In genomic region chr11:58615556-58615955, GRCh38 we compare ENCODE assay signal across 18 cellular contexts. TPM values are rescaled to one million over a fixed set of nuclear protein-coding genes. Genes with fewer than 3 reads are reported as not detected.
DNase-seq lines count a peak whose midpoint lies in the region; ATAC-seq, FAIRE-seq and TF ChIP-seq lines count a peak whose summit lies in the region.
"Had no signal": no experiment of that assay in that cellular context is flagged by ENCODE, and none has a peak within 500 bp of the region (broad histone marks: within the 10 kb centered on the region; RNA-seq: fewer than 3 reads in every experiment).

No MANE protein-coding gene starts in this region.

- intact Hi-C loops in HepG2 (cut with micrococcal nuclease; ENCODE audit: unreplicated experiment) = no loop called here
- intact Hi-C loops in right lobe of liver (cut with DNase I) = no loop called here
- intact Hi-C loops in activated CD8-positive, alpha-beta T cell treated with anti-CD3 and anti-CD28 coated beads for 36 hours (cut with micrococcal nuclease) = no loop called here

- FAIRE-seq in HepG2 (lab: Jason Lieb, UNC) (no peak), H1 (lab: Jason Lieb, UNC) (no peak)
- FAIRE-seq: A204.1, GM19239, H54 had no signal

- CTCF ChIA-PET in HepG2 (lab: Yijun Ruan, JAX; ENCODE audit: low intra/inter-chr PET ratio, low total read pairs) (no interaction called here), H1 (lab: Charles Lee; ENCODE audit: partially characterized antibody) (interaction anchor here (0.7 kb wide), 1 partner anchor 995 kb away, joined by 3 read pairs; no protein-coding TSS in a partner anchor)
- CTCF ChIA-PET in activated CD8-positive, alpha-beta T cell treated with anti-CD3 and anti-CD28 coated beads for 36 hours (lab: Charles Lee) = no interaction called here

- TF ChIP-seq EP300 in HepG2 (IDR thresholded peaks at IDR 0.05; ENCODE audit: low read depth in 2 of 2, low read length in 2 of 2) (no peak), HepG2 (CRISPR knock-in tag; IDR thresholded peaks at IDR 0.05; ENCODE audit: borderline replicate concordance) (no peak), H1 (IDR thresholded peaks at IDR 0.05; ENCODE audit: borderline replicate concordance in 1 of 2, low read depth in 2 of 2, low read length in 2 of 2) (no peak)

- no peaks in the 10 kb centered on the region for H3K27me3 ChIP-seq in HepG2 (ENCODE audit: control insufficient read depth in 1 of 2, insufficient read depth in 2 of 2, low read length in 2 of 2)
- no peaks in the 10 kb centered on the region for H3K27me3 ChIP-seq in right lobe of liver
- H3K27me3 ChIP-seq in H1 (replicated peaks in 1 of 4; ENCODE audit: control insufficient read depth in 3 of 4, extremely low read depth in 1 of 4, insufficient read depth in 3 of 4, low read length in 3 of 4) = no peaks in the 10 kb centered on the region

- H4K91ac ChIP-seq in H1 (replicated peaks; ENCODE audit: insufficient read length, low read length) = no peak overlapping the region

- no peak for TF ChIP-seq CTCF in HepG2 (CRISPR knock-in tag; IDR thresholded peaks at IDR 0.05)
- TF ChIP-seq CTCF in right lobe of liver (IDR thresholded peaks at IDR 0.05) = no peak
- no peak for TF ChIP-seq CTCF in HFFc6 (IDR thresholded peaks at IDR 0.05)
- no peak for TF ChIP-seq CTCF in H1 (IDR thresholded peaks at IDR 0.05; ENCODE audit: control extremely low read depth in 1 of 3, insufficient read depth in 1 of 3, low read depth in 1 of 3, low read length in 3 of 3)
- no peak for TF ChIP-seq CTCF in activated CD8-positive, alpha-beta T cell treated with anti-CD3 and anti-CD28 coated beads for 36 hours (IDR thresholded peaks at IDR 0.05)

- H3K23me2 ChIP-seq in H1 (ENCODE audit: low read depth, low read length) = no peaks in the 10 kb centered on the region

- H3K27ac Mint-ChIP-seq in HFFc6 = peak overlapping the region; percentile 54; the same call in 1 of the 2 replicates
- peak overlapping the region; percentile 41 for H3K27ac Mint-ChIP-seq in stimulated activated memory B cell treated with anti-CD40 and anti-IgM and Interleukin-4, amounts not matched to agents 10 μg/mL and 1 μg/mL and 100 μg/mL, for 72 hours
- no peak overlapping the region for H3K27ac Mint-ChIP-seq in T-helper 17 cell
- H3K27ac Mint-ChIP-seq in activated CD8-positive, alpha-beta T cell treated with anti-CD3 and anti-CD28 coated beads for 36 hours = no peak overlapping the region
- H3K27ac Mint-ChIP-seq: CD14-positive monocyte; CD8-positive, alpha-beta T cell had no signal

- H3K9me3 ChIP-seq in HepG2 (ENCODE audit: low read length) = no peaks in the 10 kb centered on the region
- H3K9me3 ChIP-seq in right lobe of liver = no peaks in the 10 kb centered on the region
- H3K9me3 ChIP-seq in H1 (ENCODE audit: insufficient read depth in 2 of 2, low read depth in 1 of 2, low read length in 1 of 2) = no peaks in the 10 kb centered on the region
- H3K9me3 ChIP-seq in T-helper 17 cell (ENCODE audit: control insufficient read depth, low read length, poor library complexity, severe bottlenecking) = no peaks in the 10 kb centered on the region

- H3K27me3 Mint-ChIP-seq in HFFc6 (ENCODE audit: insufficient read depth) (no peaks in the 10 kb centered on the region), T-helper 17 cell (no peaks in the 10 kb centered on the region)
- no peaks in the 10 kb centered on the region for H3K27me3 Mint-ChIP-seq in stimulated activated memory B cell treated with anti-CD40 and anti-IgM and Interleukin-4, amounts not matched to agents 10 μg/mL and 1 μg/mL and 100 μg/mL, for 72 hours
- no peaks in the 10 kb centered on the region for H3K27me3 Mint-ChIP-seq in activated CD8-positive, alpha-beta T cell treated with anti-CD3 and anti-CD28 coated beads for 36 hours

- TF ChIP-seq RAD21 in HepG2 (CRISPR knock-in tag; IDR thresholded peaks at IDR 0.05) (no peak), H1 (IDR thresholded peaks at IDR 0.05 in 1 of 2, conservative IDR thresholded peaks at IDR 0.05 in 1 of 2; ENCODE audit: low read depth in 2 of 2, low read length in 2 of 2) (no peak)

- no peak overlapping the region for H3K9ac ChIP-seq in HepG2 (ENCODE audit: insufficient read depth, low read depth, low read length)
- no peak overlapping the region for H3K9ac ChIP-seq in H1 (replicated peaks in 1 of 4; ENCODE audit: extremely low read depth in 1 of 4, low read depth in 3 of 4, low read length in 3 of 4)

- H3K36me3 ChIP-seq in HepG2 (replicated peaks in 1 of 2; ENCODE audit: control insufficient read depth in 1 of 2, insufficient read depth in 2 of 2, low read length in 2 of 2) (peaks cover 23 to 92% of the 10 kb centered on the region in 2 experiments), right lobe of liver (peaks cover 4 to 88% (median 34%) of the 10 kb centered on the region in 4 donors), H1 (ENCODE audit: control insufficient read depth in 2 of 4, insufficient read depth in 4 of 4, low read length in 3 of 4) (peaks cover 29 to 95% (median 79%) of the 10 kb centered on the region in 4 experiments)

- H3K4me2 ChIP-seq in HepG2 (ENCODE audit: low read depth, low read length) (no peak overlapping the region), H1 (ENCODE audit: insufficient read depth in 1 of 2, low read depth in 2 of 2, low read length in 2 of 2) (no peak overlapping the region)

- no peak overlapping the region for H2BK15ac ChIP-seq in H1 (ENCODE audit: low read length)

- no peak overlapping the region for H4K8ac ChIP-seq in H1 (ENCODE audit: extremely low read depth, insufficient read depth, low read length)

- H3K4me3 Mint-ChIP-seq in HFFc6 = no peak overlapping the region
- no peak overlapping the region for H3K4me3 Mint-ChIP-seq in stimulated activated memory B cell treated with anti-CD40 and anti-IgM and Interleukin-4, amounts not matched to agents 10 μg/mL and 1 μg/mL and 100 μg/mL, for 72 hours
- H3K4me3 Mint-ChIP-seq in T-helper 17 cell = no peak overlapping the region
- no peak overlapping the region for H3K4me3 Mint-ChIP-seq in activated CD8-positive, alpha-beta T cell treated with anti-CD3 and anti-CD28 coated beads for 36 hours
- H3K4me3 Mint-ChIP-seq: CD14-positive monocyte; CD8-positive, alpha-beta T cell had no signal

- no peak overlapping the region for H3K4ac ChIP-seq in H1 (replicated peaks; ENCODE audit: insufficient read length, low read depth, low read length)

- 100% methylated on average over 1 of the region's 1 CpG for WGBS in HepG2 (ENCODE audit: low lambda C conversion rate)
- WGBS in right lobe of liver (ENCODE audit: insufficient coverage, low coverage, low lambda C conversion rate, missing lambda C conversion rate) = 93% methylated on average over 1 of the region's 1 CpG
- WGBS in H1 (ENCODE audit: extremely low coverage in 1 of 2, insufficient coverage in 1 of 2, insufficient read length in 1 of 2, insufficient replicate concordance in 2 of 2, low coverage in 1 of 2, low lambda C conversion rate in 2 of 2, missing lambda C conversion rate in 1 of 2), 2 experiments = 92% methylated on average over 1 of the region's 1 CpG; no CpG with 5 or more reads in 1 of the 2 experiments

- H3K27ac ChIP-seq in HepG2 (ENCODE audit: extremely low read length, insufficient read depth, low read length) (no peak overlapping the region), right lobe of liver (no peak overlapping the region), H1 (ENCODE audit: low read depth, low read length) (no peak overlapping the region)
- H3K27ac ChIP-seq: HL-60 had no signal

- TF ChIP-seq POLR2A in HepG2 (IDR thresholded peaks at IDR 0.05; ENCODE audit: insufficient read depth in 1 of 2, low read depth in 2 of 2, low read length in 2 of 2) = no peak
- TF ChIP-seq POLR2A in right lobe of liver (IDR thresholded peaks at IDR 0.05) = no peak
- no peak for TF ChIP-seq POLR2A in H1 (IDR thresholded peaks at IDR 0.05; ENCODE audit: control extremely low read depth in 1 of 2, low read depth in 2 of 2, low read length in 2 of 2)

- H3K36me3 Mint-ChIP-seq in HFFc6 (ENCODE audit: low read depth) (peaks cover 61% of the 10 kb centered on the region), T-helper 17 cell (ENCODE audit: low read depth) (peaks cover 17% of the 10 kb centered on the region)
- peaks cover 74% of the 10 kb centered on the region for H3K36me3 Mint-ChIP-seq in stimulated activated memory B cell treated with anti-CD40 and anti-IgM and Interleukin-4, amounts not matched to agents 10 μg/mL and 1 μg/mL and 100 μg/mL, for 72 hours
- peaks cover 74% of the 10 kb centered on the region for H3K36me3 Mint-ChIP-seq in activated CD8-positive, alpha-beta T cell treated with anti-CD3 and anti-CD28 coated beads for 36 hours (ENCODE audit: low read depth)

- DNase-seq in HepG2 (ENCODE audit: low spot score) = no peak
- no peak for DNase-seq in right lobe of liver
- DNase-seq in HFFc6 = no peak
- no peak for DNase-seq in H1 (ENCODE audit: low read depth in 1 of 2, low spot score in 2 of 2)
- no peak for DNase-seq in T-helper 17 cell
- DNase-seq in activated CD8-positive, alpha-beta T cell treated with anti-CD3 and anti-CD28 coated beads for 36 hours = no peak
- DNase-seq: CD8-positive, alpha-beta T cell; COR-L47; DND-41; GDM1 had no signal

- POLR2A ChIA-PET in HepG2 (lab: Yijun Ruan, JAX) = no interaction called here
- POLR2A ChIA-PET in H1 (lab: Charles Lee; ENCODE audit: partially characterized antibody) = no interaction called here
- POLR2A ChIA-PET in activated CD8-positive, alpha-beta T cell treated with anti-CD3 and anti-CD28 coated beads for 36 hours (lab: Charles Lee) = no interaction called here

- in situ Hi-C loops in HepG2 (cut with HindIII; ENCODE audit: extremely low pct_ligation_motif_present, low pct_unique_long_range_greater_than_20kb) = no loop called here

- H2BK120ac ChIP-seq in H1 (replicated peaks; ENCODE audit: low read depth, low read length) = no peak overlapping the region

- no peaks in the 10 kb centered on the region for H3K4me1 ChIP-seq in HepG2 (ENCODE audit: insufficient read depth, low read length)
- no peaks in the 10 kb centered on the region for H3K4me1 ChIP-seq in right lobe of liver
- H3K4me1 ChIP-seq in H1 (replicated peaks in 1 of 4; ENCODE audit: control insufficient read depth in 3 of 4, insufficient read depth in 4 of 4, low read length in 3 of 4) = no peaks in the 10 kb centered on the region

- H3K23ac ChIP-seq in H1 (ENCODE audit: insufficient read length) = no peak overlapping the region

- no peak overlapping the region for H3K56ac ChIP-seq in H1 (replicated peaks; ENCODE audit: insufficient read length, low read depth, low read length)

- no peak overlapping the region for H2BK20ac ChIP-seq in H1 (ENCODE audit: low read length)

- no peak overlapping the region for H3K18ac ChIP-seq in H1 (ENCODE audit: extremely low read depth, low read length)

- H2AFZ ChIP-seq in HepG2 (ENCODE audit: low read length) (no peak overlapping the region), H1 (ENCODE audit: low read length) (no peak overlapping the region)

- no peak overlapping the region for H2BK12ac ChIP-seq in H1 (ENCODE audit: low read depth, low read length)

- H3K79me2 ChIP-seq in HepG2 (ENCODE audit: insufficient read depth, low read length) (no peaks in the 10 kb centered on the region), H1 (ENCODE audit: control insufficient read depth in 1 of 2, insufficient read depth in 2 of 2, low read length in 2 of 2) (no peaks in the 10 kb centered on the region)

- H3K79me1 ChIP-seq in H1 (ENCODE audit: low read depth, low read length) = no peaks in the 10 kb centered on the region

- H3K4me3 ChIP-seq in HepG2 (replicated peaks in 1 of 3; ENCODE audit: insufficient read depth in 1 of 3, low read depth in 2 of 3, low read length in 3 of 3) (no peak overlapping the region), right lobe of liver (no peak overlapping the region), H1 (ENCODE audit: extremely low read depth in 1 of 4, insufficient read depth in 2 of 4, low read depth in 3 of 4, low read length in 4 of 4) (no peak overlapping the region)

- BruUV-seq in HepG2 (replicated peaks; lab: Mats Ljungman, UMichigan) = no TSS peak

- H3K9me3 Mint-ChIP-seq in HFFc6 = no peaks in the 10 kb centered on the region
- no peaks in the 10 kb centered on the region for H3K9me3 Mint-ChIP-seq in stimulated activated memory B cell treated with anti-CD40 and anti-IgM and Interleukin-4, amounts not matched to agents 10 μg/mL and 1 μg/mL and 100 μg/mL, for 72 hours
- no peaks in the 10 kb centered on the region for H3K9me3 Mint-ChIP-seq in activated CD8-positive, alpha-beta T cell treated with anti-CD3 and anti-CD28 coated beads for 36 hours
- H3K9me3 Mint-ChIP-seq: CD8-positive, alpha-beta T cell had no signal

- ATAC-seq in HepG2 (no peak), right lobe of liver (no peak), T-helper 17 cell (no peak), GM18870 (IDR thresholded peaks at IDR 0.05; ENCODE audit: unreplicated experiment) (no peak)
- no peak for ATAC-seq in stimulated activated memory B cell treated with anti-CD40 and anti-IgM and Interleukin-4, amounts not matched to agents 10 μg/mL and 1 μg/mL and 100 μg/mL, for 72 hours
- no peak for ATAC-seq in activated CD8-positive, alpha-beta T cell treated with anti-CD3 and anti-CD28 coated beads for 36 hours
- ATAC-seq: CD8-positive, alpha-beta T cell; HCT116 had no signal

- H2BK5ac ChIP-seq in H1 (ENCODE audit: low read depth, low read length) = no peak overlapping the region

- H3K4me1 Mint-ChIP-seq in HFFc6 (ENCODE audit: low read depth) (peaks cover 33% of the 10 kb centered on the region), T-helper 17 cell (peaks cover 11% of the 10 kb centered on the region)
- peaks cover 27% of the 10 kb centered on the region for H3K4me1 Mint-ChIP-seq in stimulated activated memory B cell treated with anti-CD40 and anti-IgM and Interleukin-4, amounts not matched to agents 10 μg/mL and 1 μg/mL and 100 μg/mL, for 72 hours
- peaks cover 33% of the 10 kb centered on the region for H3K4me1 Mint-ChIP-seq in activated CD8-positive, alpha-beta T cell treated with anti-CD3 and anti-CD28 coated beads for 36 hours (ENCODE audit: low read depth)
- H3K4me1 Mint-ChIP-seq: CD14-positive monocyte had no signal

- no peak overlapping the region for H2AK5ac ChIP-seq in H1 (ENCODE audit: low read depth, low read length)

- H4K20me1 ChIP-seq in HepG2 (ENCODE audit: insufficient read depth, low read length) (no peaks in the 10 kb centered on the region), H1 (replicated peaks in 1 of 2; ENCODE audit: control insufficient read depth in 1 of 2, insufficient read depth in 2 of 2, low read length in 2 of 2) (no peaks in the 10 kb centered on the region)

- H3K14ac ChIP-seq in H1 (ENCODE audit: insufficient read length) = no peak overlapping the region

- no peak overlapping the region for H4K5ac ChIP-seq in H1 (ENCODE audit: insufficient read length, low read depth, low read length)

RNA-seq across cellular contexts. Expression of gene CNTF, which starts 6.9 kb away (rescaled TPM):
- total RNA-seq in HepG2 (2016; rRNA removed; fragmentation: Illumina TruSeq; extraction: Trizol) (1.5 and 2.3 TPM in 2 replicates), right lobe of liver (under 1 TPM; 0.37 to 0.87 (median 0.72) TPM), T-helper 17 cell (1 to 10 TPM; 3.8 to 4.3 TPM)
- not detected in 2 replicates for total RNA-seq in HepG2 (2016; cell fraction: cytosol; rRNA removed; fragmentation: Illumina TruSeq; extraction: Trizol; ENCODE audit: low read depth)
- 1.2 and 3.0 TPM in 2 replicates for total RNA-seq in HepG2 (2016; cell fraction: insoluble cytoplasmic fraction; rRNA removed; fragmentation: Illumina TruSeq; extraction: Trizol)
- 0.59 and 0.71 TPM in 2 replicates for total RNA-seq in HepG2 (2016; cell fraction: membrane; rRNA removed; fragmentation: Illumina TruSeq; extraction: Trizol)
- total RNA-seq in HepG2 (2016; cell fraction: nucleus; rRNA removed; fragmentation: Illumina TruSeq; extraction: Trizol) = 9.6 and 10.8 TPM in 2 replicates
- polyA plus RNA-seq in HepG2 (2011; rRNA removed) (0.47 and 0.51 TPM in 2 replicates), H1 (2011; rRNA removed) (0.33 and 0.41 TPM in 2 replicates)
- 0.07 and 0.14 TPM in 2 replicates for polyA plus RNA-seq in HepG2 (2011; cell fraction: cytosol; rRNA removed)
- polyA plus RNA-seq in HepG2 (2011; cell fraction: nucleus; rRNA removed) = 2.1 and 2.4 TPM in 2 replicates
- polyA plus RNA-seq in HepG2 (2012) = 0.43 and 0.69 TPM in 2 replicates
- 0.10 and 0.24 TPM in 2 replicates for polyA plus RNA-seq in HepG2 (2016; cell fraction: cytosol; fragmentation: Illumina TruSeq; extraction: Trizol; ENCODE audit: low read depth)
- polyA plus RNA-seq in HepG2 (2016; cell fraction: insoluble cytoplasmic fraction; fragmentation: Illumina TruSeq; extraction: Trizol; ENCODE audit: low read depth) = 0.83 and 1.1 TPM in 2 replicates
- 0.34 and 0.45 TPM in 2 replicates for polyA plus RNA-seq in HepG2 (2016; cell fraction: membrane; fragmentation: Illumina TruSeq; extraction: Trizol; ENCODE audit: low read depth)
- polyA plus RNA-seq in HepG2 (2016; cell fraction: nucleus; fragmentation: Illumina TruSeq; extraction: Trizol; ENCODE audit: insufficient read depth, low read depth) = 4.5 and 5.7 TPM in 2 replicates
- polyA minus RNA-seq in HepG2 (2011; rRNA and poly(A)+ RNA removed; ENCODE audit: low replicate concordance) = 3.9 and 7.2 TPM in 2 replicates
- not detected in 2 replicates for polyA minus RNA-seq in HepG2 (2011; cell fraction: cytosol; rRNA and poly(A)+ RNA removed)
- 26.9 and 30.3 TPM in 2 replicates for polyA minus RNA-seq in HepG2 (2011; cell fraction: nucleus; rRNA and poly(A)+ RNA removed)
- 1 to 10 TPM in 4 of 6 experiments, under 1 TPM in 2; 0.91 to 1.7 (median 1.2) TPM for total RNA-seq in HFFc6 (2021; fragmentation: NEBNext Ultra II Directional; extraction: Animal tissue kit (Norgen Biotek cat#: 25700))
- 1.5 and 1.9 TPM in 2 replicates for total RNA-seq in H1 (2021; fragmentation: NEBNext Ultra II Directional; extraction: Animal tissue kit (Norgen Biotek cat#: 25700))
- polyA plus RNA-seq in H1 (2011; cell fraction: cytosol; rRNA removed) = 0.37 TPM
- 1.3 TPM for polyA plus RNA-seq in H1 (2011; cell fraction: nucleus; rRNA removed)
- 0.27 to 1.7 TPM (median 0.62 TPM) in 4 replicates for polyA plus RNA-seq in H1 (2012, experiment 1 of 2)
- polyA plus RNA-seq in H1 (2012, experiment 2 of 2) = not detected
- 0.51 TPM for polyA plus RNA-seq in H1 (2013, experiment 1 of 2)
- polyA plus RNA-seq in H1 (2013, experiment 2 of 2) = 0.40 TPM
- polyA minus RNA-seq in H1 (2011; rRNA and poly(A)+ RNA removed) = 3.0 and 4.6 TPM in 2 replicates
- 2.1 TPM for polyA minus RNA-seq in H1 (2011; cell fraction: cytosol; rRNA and poly(A)+ RNA removed)
- polyA minus RNA-seq in H1 (2011; cell fraction: nucleus; rRNA and poly(A)+ RNA removed) = 26.0 TPM
- total RNA-seq in activated CD8-positive, alpha-beta T cell treated with anti-CD3 and anti-CD28 coated beads for 36 hours = 1 to 10 TPM; 1.8 to 2.4 TPM
- polyA plus RNA-seq: CD14-positive monocyte had no signal

RNA-seq across cellular contexts. Expression of gene ZFP91, which starts 36.7 kb away (rescaled TPM):
- total RNA-seq in HepG2 (2016; rRNA removed; fragmentation: Illumina TruSeq; extraction: Trizol) = 38.6 and 48.5 TPM in 2 replicates
- total RNA-seq in HepG2 (2016; cell fraction: cytosol; rRNA removed; fragmentation: Illumina TruSeq; extraction: Trizol; ENCODE audit: low read depth) = 4.6 and 4.8 TPM in 2 replicates
- 38.4 and 45.8 TPM in 2 replicates for total RNA-seq in HepG2 (2016; cell fraction: insoluble cytoplasmic fraction; rRNA removed; fragmentation: Illumina TruSeq; extraction: Trizol)
- 26.4 and 28.6 TPM in 2 replicates for total RNA-seq in HepG2 (2016; cell fraction: membrane; rRNA removed; fragmentation: Illumina TruSeq; extraction: Trizol)
- 39.6 and 42.4 TPM in 2 replicates for total RNA-seq in HepG2 (2016; cell fraction: nucleus; rRNA removed; fragmentation: Illumina TruSeq; extraction: Trizol)
- polyA plus RNA-seq in HepG2 (2011; rRNA removed) = 10.9 and 13.5 TPM in 2 replicates
- 6.3 and 10.1 TPM in 2 replicates for polyA plus RNA-seq in HepG2 (2011; cell fraction: cytosol; rRNA removed)
- polyA plus RNA-seq in HepG2 (2011; cell fraction: nucleus; rRNA removed) = 9.4 and 11.5 TPM in 2 replicates
- 14.2 and 16.4 TPM in 2 replicates for polyA plus RNA-seq in HepG2 (2012)
- polyA plus RNA-seq in HepG2 (2016; cell fraction: cytosol; fragmentation: Illumina TruSeq; extraction: Trizol; ENCODE audit: low read depth) = 2.6 and 2.8 TPM in 2 replicates
- 39.1 and 39.4 TPM in 2 replicates for polyA plus RNA-seq in HepG2 (2016; cell fraction: insoluble cytoplasmic fraction; fragmentation: Illumina TruSeq; extraction: Trizol; ENCODE audit: low read depth)
- 12.9 and 14.8 TPM in 2 replicates for polyA plus RNA-seq in HepG2 (2016; cell fraction: membrane; fragmentation: Illumina TruSeq; extraction: Trizol; ENCODE audit: low read depth)
- 42.3 and 45.0 TPM in 2 replicates for polyA plus RNA-seq in HepG2 (2016; cell fraction: nucleus; fragmentation: Illumina TruSeq; extraction: Trizol; ENCODE audit: insufficient read depth, low read depth)
- 11.3 and 31.2 TPM in 2 replicates for polyA minus RNA-seq in HepG2 (2011; rRNA and poly(A)+ RNA removed; ENCODE audit: low replicate concordance)
- 12.8 and 13.7 TPM in 2 replicates for polyA minus RNA-seq in HepG2 (2011; cell fraction: cytosol; rRNA and poly(A)+ RNA removed)
- 38.5 and 43.5 TPM in 2 replicates for polyA minus RNA-seq in HepG2 (2011; cell fraction: nucleus; rRNA and poly(A)+ RNA removed)
- total RNA-seq in right lobe of liver = 10 to 100 TPM; 19.5 to 27.0 (median 24.3) TPM
- total RNA-seq in HFFc6 (2021; fragmentation: NEBNext Ultra II Directional; extraction: Animal tissue kit (Norgen Biotek cat#: 25700)) = 10 to 100 TPM; 51.9 to 69.1 (median 59.4) TPM
- total RNA-seq in H1 (2021; fragmentation: NEBNext Ultra II Directional; extraction: Animal tissue kit (Norgen Biotek cat#: 25700)) = 29.0 and 29.5 TPM in 2 replicates
- polyA plus RNA-seq in H1 (2011; rRNA removed) = 7.8 and 10.7 TPM in 2 replicates
- 13.4 TPM for polyA plus RNA-seq in H1 (2011; cell fraction: cytosol; rRNA removed)
- 8.6 TPM for polyA plus RNA-seq in H1 (2011; cell fraction: nucleus; rRNA removed)
- 11.2 to 19.7 TPM (median 12.8 TPM) in 4 replicates for polyA plus RNA-seq in H1 (2012, experiment 1 of 2)
- polyA plus RNA-seq in H1 (2012, experiment 2 of 2) = 3.1 TPM
- polyA plus RNA-seq in H1 (2013, experiment 1 of 2) = 27.9 TPM
- polyA plus RNA-seq in H1 (2013, experiment 2 of 2) = 25.8 TPM
- polyA minus RNA-seq in H1 (2011; rRNA and poly(A)+ RNA removed) = 14.0 and 16.6 TPM in 2 replicates
- 10.3 TPM for polyA minus RNA-seq in H1 (2011; cell fraction: cytosol; rRNA and poly(A)+ RNA removed)
- 32.9 TPM for polyA minus RNA-seq in H1 (2011; cell fraction: nucleus; rRNA and poly(A)+ RNA removed)
- total RNA-seq in T-helper 17 cell = 10 to 100 TPM; 36.1 to 43.2 TPM
- total RNA-seq in activated CD8-positive, alpha-beta T cell treated with anti-CD3 and anti-CD28 coated beads for 36 hours = 10 to 100 TPM; 37.2 to 38.0 TPM

RNA-seq across cellular contexts. Expression of gene LPXN, which starts 39.9 kb away (rescaled TPM):
- 0.90 and 1.7 TPM in 2 replicates for total RNA-seq in HepG2 (2016; rRNA removed; fragmentation: Illumina TruSeq; extraction: Trizol)
- 0.81 and 0.88 TPM in 2 replicates for total RNA-seq in HepG2 (2016; cell fraction: cytosol; rRNA removed; fragmentation: Illumina TruSeq; extraction: Trizol; ENCODE audit: low read depth)
- total RNA-seq in HepG2 (2016; cell fraction: insoluble cytoplasmic fraction; rRNA removed; fragmentation: Illumina TruSeq; extraction: Trizol) = 1.2 and 1.6 TPM in 2 replicates
- 1.00 and 1.0 TPM in 2 replicates for total RNA-seq in HepG2 (2016; cell fraction: membrane; rRNA removed; fragmentation: Illumina TruSeq; extraction: Trizol)
- 2.7 and 3.1 TPM in 2 replicates for total RNA-seq in HepG2 (2016; cell fraction: nucleus; rRNA removed; fragmentation: Illumina TruSeq; extraction: Trizol)
- 3.5 and 4.5 TPM in 2 replicates for polyA plus RNA-seq in HepG2 (2011; rRNA removed)
- 2.2 and 2.3 TPM in 2 replicates for polyA plus RNA-seq in HepG2 (2011; cell fraction: cytosol; rRNA removed)
- 8.0 and 10.5 TPM in 2 replicates for polyA plus RNA-seq in HepG2 (2011; cell fraction: nucleus; rRNA removed)
- polyA plus RNA-seq in HepG2 (2012) = 1.6 and 2.2 TPM in 2 replicates
- polyA plus RNA-seq in HepG2 (2016; cell fraction: cytosol; fragmentation: Illumina TruSeq; extraction: Trizol; ENCODE audit: low read depth) = 0.48 and 0.66 TPM in 2 replicates
- 1.7 TPM in 2 replicates for polyA plus RNA-seq in HepG2 (2016; cell fraction: insoluble cytoplasmic fraction; fragmentation: Illumina TruSeq; extraction: Trizol; ENCODE audit: low read depth)
- polyA plus RNA-seq in HepG2 (2016; cell fraction: membrane; fragmentation: Illumina TruSeq; extraction: Trizol; ENCODE audit: low read depth) = 1.1 and 1.2 TPM in 2 replicates
- polyA plus RNA-seq in HepG2 (2016; cell fraction: nucleus; fragmentation: Illumina TruSeq; extraction: Trizol; ENCODE audit: insufficient read depth, low read depth) = 5.5 and 6.2 TPM in 2 replicates
- polyA minus RNA-seq in HepG2 (2011; rRNA and poly(A)+ RNA removed; ENCODE audit: low replicate concordance) = 3.6 and 4.9 TPM in 2 replicates
- polyA minus RNA-seq in HepG2 (2011; cell fraction: cytosol; rRNA and poly(A)+ RNA removed) = 0.79 and 1.2 TPM in 2 replicates
- 5.9 and 9.4 TPM in 2 replicates for polyA minus RNA-seq in HepG2 (2011; cell fraction: nucleus; rRNA and poly(A)+ RNA removed)
- 1 to 10 TPM; 3.9 to 8.4 (median 5.5) TPM for total RNA-seq in right lobe of liver
- 100 to 1,000 TPM in 4 of 6 experiments, 10 to 100 TPM in 2; 51.0 to 154 (median 119) TPM for total RNA-seq in HFFc6 (2021; fragmentation: NEBNext Ultra II Directional; extraction: Animal tissue kit (Norgen Biotek cat#: 25700))
- total RNA-seq in H1 (2021; fragmentation: NEBNext Ultra II Directional; extraction: Animal tissue kit (Norgen Biotek cat#: 25700)) = 0.69 and 1.4 TPM in 2 replicates
- 2.5 and 2.7 TPM in 2 replicates for polyA plus RNA-seq in H1 (2011; rRNA removed)
- polyA plus RNA-seq in H1 (2011; cell fraction: cytosol; rRNA removed) = 3.0 TPM
- 5.6 TPM for polyA plus RNA-seq in H1 (2011; cell fraction: nucleus; rRNA removed)
- polyA plus RNA-seq in H1 (2012, experiment 1 of 2) = 1.1 to 1.5 TPM (median 1.4 TPM) in 4 replicates
- 0.37 TPM for polyA plus RNA-seq in H1 (2012, experiment 2 of 2)
- polyA plus RNA-seq in H1 (2013, experiment 1 of 2) = 1.2 TPM
- 1.3 TPM for polyA plus RNA-seq in H1 (2013, experiment 2 of 2)
- 5.1 and 6.7 TPM in 2 replicates for polyA minus RNA-seq in H1 (2011; rRNA and poly(A)+ RNA removed)
- not detected for polyA minus RNA-seq in H1 (2011; cell fraction: cytosol; rRNA and poly(A)+ RNA removed)
- 10.1 TPM for polyA minus RNA-seq in H1 (2011; cell fraction: nucleus; rRNA and poly(A)+ RNA removed)
- total RNA-seq in T-helper 17 cell = 10 to 100 TPM; 92.8 to 99.8 TPM
- 100 to 1,000 TPM; 139 TPM for total RNA-seq in activated CD8-positive, alpha-beta T cell treated with anti-CD3 and anti-CD28 coated beads for 36 hours

Comparison
In these comparisons a context has a peak if more than half of its experiments do, and no peak if none do; other contexts are left out.
1. H3K27ac Mint-ChIP-seq: peak in HFFc6 (single experiment) and stimulated activated memory B cell treated with anti-CD40 and anti-IgM and Interleukin-4, amounts not matched to agents 10 μg/mL and 1 μg/mL and 100 μg/mL, for 72 hours (single experiment); none in T-helper 17 cell (single experiment) and activated CD8-positive, alpha-beta T cell treated with anti-CD3 and anti-CD28 coated beads for 36 hours (single experiment).
2. RNA of gene LPXN, which starts 39.9 kb away (total RNA-seq): 139 TPM in activated CD8-positive, alpha-beta T cell treated with anti-CD3 and anti-CD28 coated beads for 36 hours, 51.0 to 154 TPM in HFFc6 and 92.8 to 99.8 TPM in T-helper 17 cell; 3.9 to 8.4 TPM in right lobe of liver, 0.81 to 3.1 TPM in HepG2 and 0.69 to 1.4 TPM in H1; every median in the first group is over 4 times any median in the second.
3. Of the 41 proteins assayed by ChIP-seq in both HepG2 and H1: peak only in HepG2: none; only in H1: none; in both: MAFK; in neither: 40.